In the genomic region with DNA sequence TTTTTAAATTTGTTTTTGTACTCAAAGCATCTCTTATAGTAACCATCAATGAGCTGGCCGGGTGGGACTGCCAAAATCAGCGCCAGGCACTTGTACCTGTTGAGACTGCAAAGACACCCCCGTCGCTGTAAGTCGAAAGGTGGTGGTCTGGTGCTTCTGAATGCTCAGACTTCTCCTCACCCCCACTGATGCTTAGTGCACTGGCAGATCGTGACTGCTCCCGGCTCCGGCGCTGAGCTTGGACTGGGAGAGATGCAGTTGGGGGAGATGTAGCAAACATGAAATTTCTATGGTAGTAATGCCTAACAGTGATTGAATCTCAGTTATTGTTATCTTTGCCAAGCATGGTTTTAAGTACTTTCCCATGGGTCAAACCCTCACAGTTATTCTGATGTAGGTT, we compare ENCODE assay signal across 8 cellular contexts.
"Had no signal": no experiment of that assay in that cellular context is flagged by ENCODE, and none has a peak within 500 bp of the region (broad histone marks: within the 10 kb centered on the region; RNA-seq: fewer than 3 reads in every experiment).

No MANE protein-coding gene starts in this region.

- DNase-seq: GDM1, GF-D8 had no signal

- H3K4me3 ChIP-seq: GM12878 had no signal

- ATAC-seq: GM12878 had no signal

- FAIRE-seq: G401.6, GM12878, GM12891, GM12892, GM18507, GM19239 had no signal
